16 cellular contexts compared by ENCODE assay signal in the genomic region with DNA sequence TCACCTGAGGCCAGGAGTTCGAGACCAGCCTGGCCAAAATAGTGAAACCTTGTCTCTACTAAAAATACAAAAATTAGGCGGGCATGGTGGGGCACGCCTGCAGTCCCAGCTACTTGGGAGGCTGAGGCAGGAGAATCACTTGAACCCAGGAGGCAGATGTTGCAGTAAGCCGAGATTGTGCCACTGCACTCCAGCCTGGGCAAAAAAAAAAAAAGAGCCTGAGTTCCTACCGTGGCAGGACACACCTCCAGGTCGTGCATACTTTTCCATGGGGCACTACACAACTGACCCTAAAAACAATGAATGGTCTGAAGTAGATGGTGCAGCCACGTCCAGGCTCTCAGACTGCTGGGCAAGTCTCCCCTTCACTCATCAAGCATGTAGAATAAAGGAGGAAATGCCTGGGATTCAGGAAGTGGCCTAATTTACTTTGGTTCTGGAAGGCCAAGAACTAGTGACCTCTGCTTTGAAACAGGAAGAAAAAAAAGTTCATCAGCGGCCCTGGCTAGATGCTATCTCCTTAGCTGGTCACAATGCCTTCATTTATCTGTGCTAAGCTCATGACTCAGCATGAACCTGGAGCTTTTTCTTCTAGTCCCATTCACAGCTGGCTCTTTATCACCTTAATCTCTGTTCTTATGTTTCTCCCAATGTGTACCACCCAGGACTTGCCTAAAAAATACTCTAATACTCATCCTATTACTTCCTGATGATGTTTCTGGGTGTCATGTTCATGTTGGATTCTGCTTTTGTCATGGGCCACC. TPM values are rescaled to one million over a fixed set of nuclear protein-coding genes. Genes with fewer than 3 reads are reported as not detected.
DNase-seq lines count a peak whose midpoint lies in the region; ATAC-seq and TF ChIP-seq lines count a peak whose summit lies in the region.
"Had no signal": no experiment of that assay in that cellular context is flagged by ENCODE, and none has a peak within 500 bp of the region (broad histone marks: within the 10 kb centered on the region; RNA-seq: fewer than 3 reads in every experiment).

No MANE protein-coding gene starts in this region.

- H3K27ac Mint-ChIP-seq in WTC11: no peak overlapping the region
- H3K27ac Mint-ChIP-seq: memory B cell; T-helper 1 cell treated with Interleukin-12 subunit alpha and Interleukin-12 subunit beta and Interleukin-4 antibody, amounts not matched to agents 30 μg/mL and 1 μg/mL, for 36 hours had no signal

- POLR2A ChIA-PET in WTC11 (lab: Charles Lee): no interaction called here

- intact Hi-C loops in right cardiac atrium (cut with DNase I) (no loop called here), Right ventricle myocardium superior (cut with DNase I) (no loop called here)

- no peaks in the 10 kb centered on the region for H3K4me1 ChIP-seq in right cardiac atrium (ENCODE audit: control insufficient read depth, insufficient read depth, low read length)
- H3K4me1 ChIP-seq: esophagus muscularis mucosa had no signal

- no peak for DNase-seq in right cardiac atrium
- no peak for DNase-seq in Right ventricle myocardium superior
- DNase-seq in WTC11 (ENCODE audit: low spot score): no peak
- peak; percentile 18 for DNase-seq in kidney epithelial cell (ENCODE audit: low read depth)
- DNase-seq in NCI-H526 (lab: John Stamatoyannopoulos, UW): no peak
- DNase-seq: ACHN; activated CD4-positive, alpha-beta T cell treated with anti-CD3 and anti-CD28 coated beads, Interleukin-2, amount 50 U/mL, for 1 hour; activated T-cell treated with anti-CD3 and anti-CD28 coated beads, Interleukin-2, amount 50 U/mL, for 48 hours; NCI-H1417 had no signal

- H3K27me3 Mint-ChIP-seq in WTC11 (ENCODE audit: low read depth): peaks cover 18% of the 10 kb centered on the region

- 62% methylated on average over 8 of the region's 8 CpGs for WGBS in right cardiac atrium

- no peaks in the 10 kb centered on the region for H3K4me1 Mint-ChIP-seq in WTC11
- H3K4me1 Mint-ChIP-seq: memory B cell had no signal

- H3K9me3 ChIP-seq in right cardiac atrium (ENCODE audit: control insufficient read depth, low read length): no peaks in the 10 kb centered on the region
- H3K9me3 ChIP-seq: esophagus muscularis mucosa had no signal

- TF ChIP-seq CTCF in WTC11 (IDR thresholded peaks at IDR 0.05) (no peak), kidney epithelial cell (IDR thresholded peaks at IDR 0.05; ENCODE audit: insufficient read depth, low read length, poor library complexity, severe bottlenecking) (no peak)

- CTCF ChIA-PET in WTC11 (lab: Charles Lee): no interaction called here

- no peaks in the 10 kb centered on the region for H3K27me3 ChIP-seq in right cardiac atrium (ENCODE audit: control insufficient read depth, insufficient read depth)
- no peaks in the 10 kb centered on the region for H3K27me3 ChIP-seq in kidney epithelial cell (ENCODE audit: control insufficient read depth, insufficient read depth, low read length)

- H3K36me3 ChIP-seq in kidney epithelial cell (ENCODE audit: control insufficient read depth, insufficient read depth, low read length): no peaks in the 10 kb centered on the region
- H3K36me3 ChIP-seq: esophagus muscularis mucosa had no signal

- H3K36me3 Mint-ChIP-seq in WTC11: no peaks in the 10 kb centered on the region
- H3K36me3 Mint-ChIP-seq: memory B cell had no signal

- no peak overlapping the region for H3K4me3 ChIP-seq in right cardiac atrium (ENCODE audit: low read length)
- no peak overlapping the region for H3K4me3 ChIP-seq in kidney epithelial cell (ENCODE audit: low read depth, low read length)
- H3K4me3 ChIP-seq: esophagus muscularis mucosa, skin epidermis had no signal

- H3K27ac ChIP-seq in right cardiac atrium (ENCODE audit: low read length): no peak overlapping the region
- H3K27ac ChIP-seq: esophagus muscularis mucosa, skin epidermis had no signal

- no peak overlapping the region for H3K4me3 Mint-ChIP-seq in WTC11
- H3K4me3 Mint-ChIP-seq: memory B cell; T-helper 1 cell treated with Interleukin-12 subunit alpha and Interleukin-12 subunit beta and Interleukin-4 antibody, amounts not matched to agents 30 μg/mL and 1 μg/mL, for 36 hours had no signal

- ATAC-seq in right cardiac atrium (peak; percentile 59 to 87), Right ventricle myocardium superior (ENCODE audit: poor library complexity) (no peak), WTC11 (no peak), HG02678 (IDR thresholded peaks at IDR 0.05; ENCODE audit: unreplicated experiment) (no peak), GM21786 (IDR thresholded peaks at IDR 0.05; ENCODE audit: unreplicated experiment) (no peak), GM21528 (IDR thresholded peaks at IDR 0.05; ENCODE audit: low FRiP score, unreplicated experiment) (no peak)

- H3K9me3 Mint-ChIP-seq in WTC11: no peaks in the 10 kb centered on the region
- H3K9me3 Mint-ChIP-seq: memory B cell; T-helper 1 cell treated with Interleukin-12 subunit alpha and Interleukin-12 subunit beta and Interleukin-4 antibody, amounts not matched to agents 30 μg/mL and 1 μg/mL, for 36 hours had no signal

TF ChIP-seq in WTC11, 78 proteins besides CTCF, POLR2A, EP300 and RAD21:
- TF ChIP-seq GTF2I (CRISPR knock-in tag; conservative IDR thresholded peaks at IDR 0.05): no peak
- no peak for TF ChIP-seq HMGA2 (CRISPR knock-in tag; IDR thresholded peaks at IDR 0.05)
- no peak for TF ChIP-seq TEAD1 (CRISPR knock-in tag; IDR thresholded peaks at IDR 0.05)
- TF ChIP-seq GABPB1 (CRISPR knock-in tag; IDR thresholded peaks at IDR 0.05): peak; percentile 22; the same call in 1 of the 2 replicates
- TF ChIP-seq, protein P1, sequence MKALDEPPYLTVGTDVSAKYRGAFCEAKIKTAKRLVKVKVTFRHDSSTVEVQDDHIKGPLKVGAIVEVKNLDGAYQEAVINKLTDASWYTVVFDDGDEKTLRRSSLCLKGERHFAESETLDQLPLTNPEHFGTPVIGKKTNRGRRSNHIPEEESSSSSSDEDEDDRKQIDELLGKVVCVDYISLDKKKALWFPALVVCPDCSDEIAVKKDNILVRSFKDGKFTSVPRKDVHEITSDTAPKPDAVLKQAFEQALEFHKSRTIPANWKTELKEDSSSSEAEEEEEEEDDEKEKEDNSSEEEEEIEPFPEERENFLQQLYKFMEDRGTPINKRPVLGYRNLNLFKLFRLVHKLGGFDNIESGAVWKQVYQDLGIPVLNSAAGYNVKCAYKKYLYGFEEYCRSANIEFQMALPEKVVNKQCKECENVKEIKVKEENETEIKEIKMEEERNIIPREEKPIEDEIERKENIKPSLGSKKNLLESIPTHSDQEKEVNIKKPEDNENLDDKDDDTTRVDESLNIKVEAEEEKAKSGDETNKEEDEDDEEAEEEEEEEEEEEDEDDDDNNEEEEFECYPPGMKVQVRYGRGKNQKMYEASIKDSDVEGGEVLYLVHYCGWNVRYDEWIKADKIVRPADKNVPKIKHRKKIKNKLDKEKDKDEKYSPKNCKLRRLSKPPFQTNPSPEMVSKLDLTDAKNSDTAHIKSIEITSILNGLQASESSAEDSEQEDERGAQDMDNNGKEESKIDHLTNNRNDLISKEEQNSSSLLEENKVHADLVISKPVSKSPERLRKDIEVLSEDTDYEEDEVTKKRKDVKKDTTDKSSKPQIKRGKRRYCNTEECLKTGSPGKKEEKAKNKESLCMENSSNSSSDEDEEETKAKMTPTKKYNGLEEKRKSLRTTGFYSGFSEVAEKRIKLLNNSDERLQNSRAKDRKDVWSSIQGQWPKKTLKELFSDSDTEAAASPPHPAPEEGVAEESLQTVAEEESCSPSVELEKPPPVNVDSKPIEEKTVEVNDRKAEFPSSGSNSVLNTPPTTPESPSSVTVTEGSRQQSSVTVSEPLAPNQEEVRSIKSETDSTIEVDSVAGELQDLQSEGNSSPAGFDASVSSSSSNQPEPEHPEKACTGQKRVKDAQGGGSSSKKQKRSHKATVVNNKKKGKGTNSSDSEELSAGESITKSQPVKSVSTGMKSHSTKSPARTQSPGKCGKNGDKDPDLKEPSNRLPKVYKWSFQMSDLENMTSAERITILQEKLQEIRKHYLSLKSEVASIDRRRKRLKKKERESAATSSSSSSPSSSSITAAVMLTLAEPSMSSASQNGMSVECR (CRISPR knock-in tag; IDR thresholded peaks at IDR 0.05; ENCODE audit: borderline replicate concordance): no peak

RNA-seq across cellular contexts. Expression of a gene that starts 55.8 kb away (rescaled TPM):
- total RNA-seq in right cardiac atrium (not detected), Right ventricle myocardium superior (not detected), WTC11 (2021) (not detected in 3 replicates), kidney epithelial cell (not detected in 2 replicates)
- polyA plus RNA-seq in right cardiac atrium: not detected
- total RNA-seq: esophagus muscularis mucosa had no signal

Comparison
In these comparisons a context has a peak if more than half of its experiments do, and no peak if none do; other contexts are left out.
1. ATAC-seq: peak in right cardiac atrium (2 of 2); none in Right ventricle myocardium superior (single experiment), WTC11 (single experiment), HG02678 (single experiment), GM21786 (single experiment) and GM21528 (single experiment).